In the genomic region with DNA sequence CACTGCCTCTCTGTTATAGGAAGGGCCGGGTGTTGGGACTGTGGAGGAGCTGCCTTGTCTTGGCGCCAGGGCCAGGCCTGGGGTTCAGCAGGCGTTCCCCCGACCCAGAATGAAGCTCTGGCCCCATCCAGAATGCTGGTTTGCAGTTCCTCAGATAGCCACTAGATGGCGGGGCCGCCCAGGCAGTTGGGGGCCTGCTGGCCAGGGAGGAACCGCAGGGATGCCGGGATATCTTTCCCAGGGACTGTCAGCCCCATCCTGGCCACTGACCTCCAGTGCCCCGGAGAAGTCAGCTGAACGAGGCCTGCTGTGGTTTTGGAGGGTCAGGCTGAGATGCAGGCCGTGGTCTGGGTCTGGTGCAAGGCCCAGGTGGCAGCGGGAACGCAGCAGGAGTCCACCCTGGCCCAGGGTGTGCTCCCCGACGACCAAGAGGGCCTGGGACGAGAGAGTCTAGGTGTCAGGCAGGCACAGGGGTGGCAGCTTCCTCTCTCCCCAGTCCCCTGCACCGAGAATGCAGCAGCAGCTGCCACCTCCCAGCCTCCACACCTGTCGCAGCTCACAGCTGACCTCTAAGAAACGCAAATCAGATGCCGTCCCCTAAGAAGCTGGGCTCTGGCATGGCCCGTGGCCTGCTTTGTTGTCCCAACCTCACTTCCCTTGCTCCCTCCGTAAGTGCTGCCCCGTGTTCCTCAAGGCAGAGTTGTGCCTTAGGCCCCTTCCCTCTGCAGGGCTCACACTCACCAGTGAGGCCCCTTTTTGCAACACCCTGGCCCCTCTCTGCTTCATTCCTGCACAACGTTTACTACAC, we compare ENCODE assay signal across 1 cellular context.
TF ChIP-seq lines count a peak whose summit lies in the region.

No MANE protein-coding gene starts in this region.

TF ChIP-seq in HEK293, 187 proteins besides CTCF, POLR2A, EP300 and RAD21 (continued from another document and continues in another):
- no peak for TF ChIP-seq ZFHX2 (tag by site-specific recombination; conservative IDR thresholded peaks at IDR 0.05)
- no peak for TF ChIP-seq ZSCAN23 (tag by site-specific recombination; IDR thresholded peaks at IDR 0.05)
- TF ChIP-seq ZXDB (tag by site-specific recombination; IDR thresholded peaks at IDR 0.05): 0 out of 2 replicates have a peak, but pooled peaks have one; percentile 24
- TF ChIP-seq, protein P1, sequence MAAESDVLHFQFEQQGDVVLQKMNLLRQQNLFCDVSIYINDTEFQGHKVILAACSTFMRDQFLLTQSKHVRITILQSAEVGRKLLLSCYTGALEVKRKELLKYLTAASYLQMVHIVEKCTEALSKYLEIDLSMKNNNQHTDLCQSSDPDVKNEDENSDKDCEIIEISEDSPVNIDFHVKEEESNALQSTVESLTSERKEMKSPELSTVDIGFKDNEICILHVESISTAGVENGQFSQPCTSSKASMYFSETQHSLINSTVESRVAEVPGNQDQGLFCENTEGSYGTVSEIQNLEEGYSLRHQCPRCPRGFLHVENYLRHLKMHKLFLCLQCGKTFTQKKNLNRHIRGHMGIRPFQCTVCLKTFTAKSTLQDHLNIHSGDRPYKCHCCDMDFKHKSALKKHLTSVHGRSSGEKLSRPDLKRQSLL (tag by site-specific recombination; IDR thresholded peaks at IDR 0.05): no peak
- TF ChIP-seq, protein P2, sequence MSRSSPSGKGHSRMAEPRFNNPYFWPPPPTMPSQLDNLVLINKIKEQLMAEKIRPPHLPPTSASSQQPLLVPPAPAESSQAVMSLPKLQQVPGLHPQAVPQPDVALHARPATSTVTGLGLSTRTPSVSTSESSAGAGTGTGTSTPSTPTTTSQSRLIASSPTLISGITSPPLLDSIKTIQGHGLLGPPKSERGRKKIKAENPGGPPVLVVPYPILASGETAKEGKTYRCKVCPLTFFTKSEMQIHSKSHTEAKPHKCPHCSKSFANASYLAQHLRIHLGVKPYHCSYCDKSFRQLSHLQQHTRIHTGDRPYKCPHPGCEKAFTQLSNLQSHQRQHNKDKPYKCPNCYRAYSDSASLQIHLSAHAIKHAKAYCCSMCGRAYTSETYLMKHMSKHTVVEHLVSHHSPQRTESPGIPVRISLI (tag by site-specific recombination; IDR thresholded peaks at IDR 0.05): no peak
- TF ChIP-seq RBAK (tag by site-specific recombination; IDR thresholded peaks at IDR 0.05): no peak
- TF ChIP-seq ZNF747 (tag by site-specific recombination; IDR thresholded peaks at IDR 0.05): no peak
- no peak for TF ChIP-seq ZEB2 (tag by site-specific recombination; IDR thresholded peaks at IDR 0.05)
- TF ChIP-seq, protein P3, sequence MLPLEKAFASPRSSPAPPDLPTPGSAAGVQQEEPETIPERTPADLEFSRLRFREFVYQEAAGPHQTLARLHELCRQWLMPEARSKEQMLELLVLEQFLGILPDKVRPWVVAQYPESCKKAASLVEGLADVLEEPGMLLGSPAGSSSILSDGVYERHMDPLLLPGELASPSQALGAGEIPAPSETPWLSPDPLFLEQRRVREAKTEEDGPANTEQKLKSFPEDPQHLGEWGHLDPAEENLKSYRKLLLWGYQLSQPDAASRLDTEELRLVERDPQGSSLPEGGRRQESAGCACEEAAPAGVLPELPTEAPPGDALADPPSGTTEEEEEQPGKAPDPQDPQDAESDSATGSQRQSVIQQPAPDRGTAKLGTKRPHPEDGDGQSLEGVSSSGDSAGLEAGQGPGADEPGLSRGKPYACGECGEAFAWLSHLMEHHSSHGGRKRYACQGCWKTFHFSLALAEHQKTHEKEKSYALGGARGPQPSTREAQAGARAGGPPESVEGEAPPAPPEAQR (tag by site-specific recombination; IDR thresholded peaks at IDR 0.05): no peak
- TF ChIP-seq SP3 (tag by site-specific recombination; IDR thresholded peaks at IDR 0.05): no peak
- TF ChIP-seq, protein P4, sequence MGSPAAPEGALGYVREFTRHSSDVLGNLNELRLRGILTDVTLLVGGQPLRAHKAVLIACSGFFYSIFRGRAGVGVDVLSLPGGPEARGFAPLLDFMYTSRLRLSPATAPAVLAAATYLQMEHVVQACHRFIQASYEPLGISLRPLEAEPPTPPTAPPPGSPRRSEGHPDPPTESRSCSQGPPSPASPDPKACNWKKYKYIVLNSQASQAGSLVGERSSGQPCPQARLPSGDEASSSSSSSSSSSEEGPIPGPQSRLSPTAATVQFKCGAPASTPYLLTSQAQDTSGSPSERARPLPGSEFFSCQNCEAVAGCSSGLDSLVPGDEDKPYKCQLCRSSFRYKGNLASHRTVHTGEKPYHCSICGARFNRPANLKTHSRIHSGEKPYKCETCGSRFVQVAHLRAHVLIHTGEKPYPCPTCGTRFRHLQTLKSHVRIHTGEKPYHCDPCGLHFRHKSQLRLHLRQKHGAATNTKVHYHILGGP (tag by site-specific recombination; IDR thresholded peaks at IDR 0.05): no peak
- TF ChIP-seq, protein P5, sequence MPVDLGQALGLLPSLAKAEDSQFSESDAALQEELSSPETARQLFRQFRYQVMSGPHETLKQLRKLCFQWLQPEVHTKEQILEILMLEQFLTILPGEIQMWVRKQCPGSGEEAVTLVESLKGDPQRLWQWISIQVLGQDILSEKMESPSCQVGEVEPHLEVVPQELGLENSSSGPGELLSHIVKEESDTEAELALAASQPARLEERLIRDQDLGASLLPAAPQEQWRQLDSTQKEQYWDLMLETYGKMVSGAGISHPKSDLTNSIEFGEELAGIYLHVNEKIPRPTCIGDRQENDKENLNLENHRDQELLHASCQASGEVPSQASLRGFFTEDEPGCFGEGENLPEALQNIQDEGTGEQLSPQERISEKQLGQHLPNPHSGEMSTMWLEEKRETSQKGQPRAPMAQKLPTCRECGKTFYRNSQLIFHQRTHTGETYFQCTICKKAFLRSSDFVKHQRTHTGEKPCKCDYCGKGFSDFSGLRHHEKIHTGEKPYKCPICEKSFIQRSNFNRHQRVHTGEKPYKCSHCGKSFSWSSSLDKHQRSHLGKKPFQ (tag by site-specific recombination; IDR thresholded peaks at IDR 0.05): no peak
- TF ChIP-seq WT1 (tag by site-specific recombination; IDR thresholded peaks at IDR 0.05): no peak
- no peak for TF ChIP-seq ZNF302 (tag by site-specific recombination; IDR thresholded peaks at IDR 0.05; ENCODE audit: low read depth)
- TF ChIP-seq, protein P6, sequence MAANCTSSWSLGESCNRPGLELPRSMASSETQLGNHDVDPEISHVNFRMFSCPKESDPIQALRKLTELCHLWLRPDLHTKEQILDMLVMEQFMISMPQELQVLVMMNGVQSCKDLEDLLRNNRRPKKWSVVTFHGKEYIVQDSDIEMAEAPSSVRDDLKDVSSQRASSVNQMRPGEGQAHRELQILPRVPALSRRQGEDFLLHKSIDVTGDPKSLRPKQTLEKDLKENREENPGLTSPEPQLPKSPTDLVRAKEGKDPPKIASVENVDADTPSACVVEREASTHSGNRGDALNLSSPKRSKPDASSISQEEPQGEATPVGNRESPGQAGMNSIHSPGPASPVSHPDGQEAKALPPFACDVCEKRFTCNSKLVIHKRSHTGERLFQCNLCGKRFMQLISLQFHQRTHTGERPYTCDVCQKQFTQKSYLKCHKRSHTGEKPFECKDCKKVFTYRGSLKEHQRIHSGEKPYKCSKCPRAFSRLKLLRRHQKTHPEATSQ (tag by site-specific recombination; IDR thresholded peaks at IDR 0.05): no peak
- TF ChIP-seq ZBTB17 (tag by site-specific recombination; IDR thresholded peaks at IDR 0.05): peak; percentile 38; the same call in 1 of the 2 replicates
- TF ChIP-seq, protein P7, sequence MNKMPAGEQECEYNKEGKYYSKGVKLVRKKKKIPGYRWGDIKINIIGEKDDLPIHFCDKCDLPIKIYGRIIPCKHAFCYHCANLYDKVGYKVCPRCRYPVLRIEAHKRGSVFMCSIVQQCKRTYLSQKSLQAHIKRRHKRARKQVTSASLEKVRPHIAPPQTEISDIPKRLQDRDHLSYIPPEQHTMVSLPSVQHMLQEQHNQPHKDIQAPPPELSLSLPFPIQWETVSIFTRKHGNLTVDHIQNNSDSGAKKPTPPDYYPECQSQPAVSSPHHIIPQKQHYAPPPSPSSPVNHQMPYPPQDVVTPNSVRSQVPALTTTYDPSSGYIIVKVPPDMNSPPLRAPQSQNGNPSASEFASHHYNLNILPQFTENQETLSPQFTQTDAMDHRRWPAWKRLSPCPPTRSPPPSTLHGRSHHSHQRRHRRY (tag by site-specific recombination; IDR thresholded peaks at IDR 0.05): no peak
- no peak for TF ChIP-seq ZNF521 (tag by site-specific recombination; IDR thresholded peaks at IDR 0.05)
- TF ChIP-seq ZNF416 (tag by site-specific recombination; IDR thresholded peaks at IDR 0.05): no peak
- TF ChIP-seq ZNF202 (tag by site-specific recombination; IDR thresholded peaks at IDR 0.05; ENCODE audit: borderline replicate concordance): no peak
- no peak for TF ChIP-seq ZNF768 (tag by site-specific recombination; IDR thresholded peaks at IDR 0.05)
- TF ChIP-seq, protein P8, sequence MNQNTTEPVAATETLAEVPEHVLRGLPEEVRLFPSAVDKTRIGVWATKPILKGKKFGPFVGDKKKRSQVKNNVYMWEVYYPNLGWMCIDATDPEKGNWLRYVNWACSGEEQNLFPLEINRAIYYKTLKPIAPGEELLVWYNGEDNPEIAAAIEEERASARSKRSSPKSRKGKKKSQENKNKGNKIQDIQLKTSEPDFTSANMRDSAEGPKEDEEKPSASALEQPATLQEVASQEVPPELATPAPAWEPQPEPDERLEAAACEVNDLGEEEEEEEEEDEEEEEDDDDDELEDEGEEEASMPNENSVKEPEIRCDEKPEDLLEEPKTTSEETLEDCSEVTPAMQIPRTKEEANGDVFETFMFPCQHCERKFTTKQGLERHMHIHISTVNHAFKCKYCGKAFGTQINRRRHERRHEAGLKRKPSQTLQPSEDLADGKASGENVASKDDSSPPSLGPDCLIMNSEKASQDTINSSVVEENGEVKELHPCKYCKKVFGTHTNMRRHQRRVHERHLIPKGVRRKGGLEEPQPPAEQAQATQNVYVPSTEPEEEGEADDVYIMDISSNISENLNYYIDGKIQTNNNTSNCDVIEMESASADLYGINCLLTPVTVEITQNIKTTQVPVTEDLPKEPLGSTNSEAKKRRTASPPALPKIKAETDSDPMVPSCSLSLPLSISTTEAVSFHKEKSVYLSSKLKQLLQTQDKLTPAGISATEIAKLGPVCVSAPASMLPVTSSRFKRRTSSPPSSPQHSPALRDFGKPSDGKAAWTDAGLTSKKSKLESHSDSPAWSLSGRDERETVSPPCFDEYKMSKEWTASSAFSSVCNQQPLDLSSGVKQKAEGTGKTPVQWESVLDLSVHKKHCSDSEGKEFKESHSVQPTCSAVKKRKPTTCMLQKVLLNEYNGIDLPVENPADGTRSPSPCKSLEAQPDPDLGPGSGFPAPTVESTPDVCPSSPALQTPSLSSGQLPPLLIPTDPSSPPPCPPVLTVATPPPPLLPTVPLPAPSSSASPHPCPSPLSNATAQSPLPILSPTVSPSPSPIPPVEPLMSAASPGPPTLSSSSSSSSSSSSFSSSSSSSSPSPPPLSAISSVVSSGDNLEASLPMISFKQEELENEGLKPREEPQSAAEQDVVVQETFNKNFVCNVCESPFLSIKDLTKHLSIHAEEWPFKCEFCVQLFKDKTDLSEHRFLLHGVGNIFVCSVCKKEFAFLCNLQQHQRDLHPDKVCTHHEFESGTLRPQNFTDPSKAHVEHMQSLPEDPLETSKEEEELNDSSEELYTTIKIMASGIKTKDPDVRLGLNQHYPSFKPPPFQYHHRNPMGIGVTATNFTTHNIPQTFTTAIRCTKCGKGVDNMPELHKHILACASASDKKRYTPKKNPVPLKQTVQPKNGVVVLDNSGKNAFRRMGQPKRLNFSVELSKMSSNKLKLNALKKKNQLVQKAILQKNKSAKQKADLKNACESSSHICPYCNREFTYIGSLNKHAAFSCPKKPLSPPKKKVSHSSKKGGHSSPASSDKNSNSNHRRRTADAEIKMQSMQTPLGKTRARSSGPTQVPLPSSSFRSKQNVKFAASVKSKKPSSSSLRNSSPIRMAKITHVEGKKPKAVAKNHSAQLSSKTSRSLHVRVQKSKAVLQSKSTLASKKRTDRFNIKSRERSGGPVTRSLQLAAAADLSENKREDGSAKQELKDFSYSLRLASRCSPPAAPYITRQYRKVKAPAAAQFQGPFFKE (tag by site-specific recombination; IDR thresholded peaks at IDR 0.05; ENCODE audit: borderline replicate concordance): 0 out of 2 replicates have a peak, but pooled peaks have one; percentile 51
- TF ChIP-seq ZNF221 (tag by site-specific recombination; IDR thresholded peaks at IDR 0.05; ENCODE audit: borderline replicate concordance): no peak
- peak; percentile 87 for TF ChIP-seq IKZF3 (tag by site-specific recombination; IDR thresholded peaks at IDR 0.05)
- no peak for TF ChIP-seq ZNF48 (tag by site-specific recombination; IDR thresholded peaks at IDR 0.05)
- TF ChIP-seq ZNF133 (tag by site-specific recombination; IDR thresholded peaks at IDR 0.05): no peak
- TF ChIP-seq, protein P9, sequence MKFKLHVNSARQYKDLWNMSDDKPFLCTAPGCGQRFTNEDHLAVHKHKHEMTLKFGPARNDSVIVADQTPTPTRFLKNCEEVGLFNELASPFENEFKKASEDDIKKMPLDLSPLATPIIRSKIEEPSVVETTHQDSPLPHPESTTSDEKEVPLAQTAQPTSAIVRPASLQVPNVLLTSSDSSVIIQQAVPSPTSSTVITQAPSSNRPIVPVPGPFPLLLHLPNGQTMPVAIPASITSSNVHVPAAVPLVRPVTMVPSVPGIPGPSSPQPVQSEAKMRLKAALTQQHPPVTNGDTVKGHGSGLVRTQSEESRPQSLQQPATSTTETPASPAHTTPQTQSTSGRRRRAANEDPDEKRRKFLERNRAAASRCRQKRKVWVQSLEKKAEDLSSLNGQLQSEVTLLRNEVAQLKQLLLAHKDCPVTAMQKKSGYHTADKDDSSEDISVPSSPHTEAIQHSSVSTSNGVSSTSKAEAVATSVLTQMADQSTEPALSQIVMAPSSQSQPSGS (tag by site-specific recombination; IDR thresholded peaks at IDR 0.05; ENCODE audit: low read depth): no peak
- TF ChIP-seq ZNF121 (tag by site-specific recombination; IDR thresholded peaks at IDR 0.05): no peak
- TF ChIP-seq ZNF530 (tag by site-specific recombination; IDR thresholded peaks at IDR 0.05; ENCODE audit: low read depth): no peak
- TF ChIP-seq, protein P10, sequence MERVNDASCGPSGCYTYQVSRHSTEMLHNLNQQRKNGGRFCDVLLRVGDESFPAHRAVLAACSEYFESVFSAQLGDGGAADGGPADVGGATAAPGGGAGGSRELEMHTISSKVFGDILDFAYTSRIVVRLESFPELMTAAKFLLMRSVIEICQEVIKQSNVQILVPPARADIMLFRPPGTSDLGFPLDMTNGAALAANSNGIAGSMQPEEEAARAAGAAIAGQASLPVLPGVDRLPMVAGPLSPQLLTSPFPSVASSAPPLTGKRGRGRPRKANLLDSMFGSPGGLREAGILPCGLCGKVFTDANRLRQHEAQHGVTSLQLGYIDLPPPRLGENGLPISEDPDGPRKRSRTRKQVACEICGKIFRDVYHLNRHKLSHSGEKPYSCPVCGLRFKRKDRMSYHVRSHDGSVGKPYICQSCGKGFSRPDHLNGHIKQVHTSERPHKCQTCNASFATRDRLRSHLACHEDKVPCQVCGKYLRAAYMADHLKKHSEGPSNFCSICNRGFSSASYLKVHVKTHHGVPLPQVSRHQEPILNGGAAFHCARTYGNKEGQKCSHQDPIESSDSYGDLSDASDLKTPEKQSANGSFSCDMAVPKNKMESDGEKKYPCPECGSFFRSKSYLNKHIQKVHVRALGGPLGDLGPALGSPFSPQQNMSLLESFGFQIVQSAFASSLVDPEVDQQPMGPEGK (tag by site-specific recombination; IDR thresholded peaks at IDR 0.05): no peak
- no peak for TF ChIP-seq ZNF324 (tag by site-specific recombination; IDR thresholded peaks at IDR 0.05)
- TF ChIP-seq, protein P11, sequence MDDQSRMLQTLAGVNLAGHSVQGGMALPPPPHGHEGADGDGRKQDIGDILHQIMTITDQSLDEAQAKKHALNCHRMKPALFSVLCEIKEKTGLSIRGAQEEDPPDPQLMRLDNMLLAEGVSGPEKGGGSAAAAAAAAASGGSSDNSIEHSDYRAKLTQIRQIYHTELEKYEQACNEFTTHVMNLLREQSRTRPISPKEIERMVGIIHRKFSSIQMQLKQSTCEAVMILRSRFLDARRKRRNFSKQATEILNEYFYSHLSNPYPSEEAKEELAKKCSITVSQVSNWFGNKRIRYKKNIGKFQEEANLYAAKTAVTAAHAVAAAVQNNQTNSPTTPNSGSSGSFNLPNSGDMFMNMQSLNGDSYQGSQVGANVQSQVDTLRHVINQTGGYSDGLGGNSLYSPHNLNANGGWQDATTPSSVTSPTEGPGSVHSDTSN (CRISPR knock-in tag; IDR thresholded peaks at IDR 0.05): no peak
- peak; percentile 47; the same call in 1 of the 2 replicates for TF ChIP-seq ZNF335 (tag by site-specific recombination; conservative IDR thresholded peaks at IDR 0.05)
